Comparison of ENCODE assay signal across 23 cellular contexts in genomic region chr14:51661504-51661903, GRCh38.
"Had no signal": no experiment of that assay in that cellular context is flagged by ENCODE, and none has a peak within 500 bp of the region (broad histone marks: within the 10 kb centered on the region; RNA-seq: fewer than 3 reads in every experiment).

No MANE protein-coding gene starts in this region.

- ATAC-seq: activated CD8-positive, alpha-beta T cell treated with anti-CD3 and anti-CD28 coated beads, Interleukin-2, amount 10 ng/mL, durations not matched to agents 7 days and 5 days; body of pancreas had no signal

- H3K27ac Mint-ChIP-seq: activated CD8-positive, alpha-beta T cell treated with anti-CD3 and anti-CD28 coated beads, Interleukin-2, amount 10 ng/mL, durations not matched to agents 7 days and 5 days; activated naive CD4-positive, alpha-beta T cell treated with anti-CD3 and anti-CD28 coated beads, Interleukin-2, amount 50 U/mL, for 24 hours had no signal

- H3K9me3 Mint-ChIP-seq: central memory CD8-positive, alpha-beta T cell had no signal

- H3K4me3 Mint-ChIP-seq: activated CD8-positive, alpha-beta T cell treated with anti-CD3 and anti-CD28 coated beads, Interleukin-2, amount 10 ng/mL, durations not matched to agents 7 days and 5 days; activated naive CD4-positive, alpha-beta T cell treated with anti-CD3 and anti-CD28 coated beads, Interleukin-2, amount 50 U/mL, for 24 hours; central memory CD8-positive, alpha-beta T cell had no signal

- H3K4me1 Mint-ChIP-seq: activated naive CD4-positive, alpha-beta T cell treated with anti-CD3 and anti-CD28 coated beads, Interleukin-2, amount 50 U/mL, for 24 hours; central memory CD8-positive, alpha-beta T cell had no signal

- H3K4me1 ChIP-seq: body of pancreas had no signal

- H3K27ac ChIP-seq: body of pancreas, SK-N-MC had no signal

- H3K9me3 ChIP-seq: body of pancreas had no signal

- DNase-seq: activated CD4-positive, alpha-beta T cell treated with anti-CD3 and anti-CD28 coated beads for 48 hours; activated CD4-positive, alpha-beta T cell treated with anti-CD3 and anti-CD28 coated beads, Interleukin-2, amount 50 U/mL, for 4 hours; activated CD4-positive, CD25-positive, alpha-beta regulatory T cell treated with anti-CD3 and anti-CD28 coated beads, Interleukin-2, amount 50 U/mL, for 72 hours; activated CD8-positive, alpha-beta memory T cell treated with anti-CD3 and anti-CD28 coated beads, Interleukin-2, amount 50 U/mL, for 48 hours; activated CD8-positive, alpha-beta T cell treated with anti-CD3 and anti-CD28 coated beads, Interleukin-2, amount 10 ng/mL, durations not matched to agents 7 days and 5 days; activated T-cell treated with anti-CD3 and anti-CD28 coated beads, Interleukin-2, amount 50 U/mL, for 1 hour; aorta; body of pancreas; MM.1S; NCI-H1105; NCI-H1436; NCI-H1694 treated with DMSO at 0.1 percent for 48 hours; NCI-H2029 treated with DMSO at 0.1 percent for 48 hours; NCI-H345; NCI-H510A; NCI-H526 treated with DMSO at 0.1 percent for 48 hours; NCI-H82; OCI-M1; RPMI8226; T-helper 1 cell had no signal

- H3K27me3 ChIP-seq: body of pancreas had no signal

- H3K4me3 ChIP-seq: body of pancreas, SK-N-MC had no signal
